ENCODE assay signal across 14 cellular contexts in genomic region chr3:150005243-150006102, GRCh38.
DNase-seq lines count a peak whose midpoint lies in the region; ATAC-seq lines count a peak whose summit lies in the region.
"Had no signal": no experiment of that assay in that cellular context is flagged by ENCODE, and none has a peak within 500 bp of the region (broad histone marks: within the 10 kb centered on the region; RNA-seq: fewer than 3 reads in every experiment).

No MANE protein-coding gene starts in this region.

- ATAC-seq in GM19395 (IDR thresholded peaks at IDR 0.05; ENCODE audit: unreplicated experiment) (no peak), HG02973 (IDR thresholded peaks at IDR 0.05; ENCODE audit: unreplicated experiment) (no peak), HG03565 (IDR thresholded peaks at IDR 0.05; ENCODE audit: unreplicated experiment) (no peak)
- ATAC-seq: activated CD4-positive, CD25-positive, alpha-beta regulatory T cell treated with anti-CD3 and anti-CD28 coated beads, Interleukin-2, amount 50 U/mL, for 24 hours had no signal

- DNase-seq in COLO829 (ENCODE audit: low spot score) = peak; percentile 78
- DNase-seq in NCI-H226 = peak; percentile 9
- DNase-seq in brain pericyte (ENCODE audit: low read depth, low spot score) = peak; percentile 12
- DNase-seq in kidney tubule cell (ENCODE audit: low spot score) = peak; percentile 41
- DNase-seq in cerebellar cortex (ENCODE audit: low spot score) = no peak
- DNase-seq: DMS79; NCI-H1105 treated with DMSO at 0.1 percent for 48 hours; NCI-H446; ovary; stimulated activated CD4-positive, alpha-beta T cell treated with anti-CD3 and anti-CD28 coated beads, Interleukin-15, amount 100 ng/mL, for 24 hours had no signal
